18 cellular contexts compared by ENCODE assay signal in genomic region chr2:25955869-25956535, GRCh38. TPM values are rescaled to one million over a fixed set of nuclear protein-coding genes. Genes with fewer than 3 reads are reported as not detected.
DNase-seq lines count a peak whose midpoint lies in the region; ATAC-seq, FAIRE-seq and TF ChIP-seq lines count a peak whose summit lies in the region.
"Had no signal": no experiment of that assay in that cellular context is flagged by ENCODE, and none has a peak within 500 bp of the region (broad histone marks: within the 10 kb centered on the region; RNA-seq: fewer than 3 reads in every experiment).

No MANE protein-coding gene starts in this region.

- H3K36me3 ChIP-seq in neural progenitor cell: no peaks in the 10 kb centered on the region
- H3K36me3 ChIP-seq: colonic mucosa, ovary, upper lobe of right lung had no signal

- H3K27ac Mint-ChIP-seq in activated CD4-positive, alpha-beta T cell treated with anti-CD3 and anti-CD28 coated beads, Interleukin-2, amount 10 ng/mL, durations not matched to agents 24 days and 14 days: no peak overlapping the region
- H3K27ac Mint-ChIP-seq in WTC11: peak overlapping the region; percentile 72
- no peak overlapping the region for H3K27ac Mint-ChIP-seq in neural progenitor cell
- H3K27ac Mint-ChIP-seq: activated naive CD8-positive, alpha-beta T cell treated with anti-CD3 and anti-CD28 coated beads, Interleukin-2, amount 10 ng/mL, durations not matched to agents 7 days and 5 days had no signal

- no peaks in the 10 kb centered on the region for H3K27me3 Mint-ChIP-seq in activated CD4-positive, alpha-beta T cell treated with anti-CD3 and anti-CD28 coated beads, Interleukin-2, amount 10 ng/mL, durations not matched to agents 24 days and 14 days
- H3K27me3 Mint-ChIP-seq in WTC11 (ENCODE audit: low read depth) (no peaks in the 10 kb centered on the region), neural progenitor cell (ENCODE audit: insufficient read depth, low read depth) (peaks cover 2% of the 10 kb centered on the region)
- H3K27me3 Mint-ChIP-seq: activated naive CD8-positive, alpha-beta T cell treated with anti-CD3 and anti-CD28 coated beads, Interleukin-2, amount 10 ng/mL, durations not matched to agents 7 days and 5 days had no signal

- TF ChIP-seq RAD21 in Ishikawa (IDR thresholded peaks at IDR 0.05; ENCODE audit: low read depth): peak; percentile 28; the same call in 1 of the 2 replicates

- peak; percentile 12 for DNase-seq in activated CD4-positive, alpha-beta T cell treated with anti-CD3 and anti-CD28 coated beads for 48 hours
- DNase-seq in activated CD4-positive, alpha-beta T cell treated with anti-CD3 and anti-CD28 coated beads, Interleukin-2, amount 10 ng/mL, durations not matched to agents 24 days and 14 days: no peak
- DNase-seq in WTC11 (ENCODE audit: low spot score) (no peak), neural progenitor cell (ENCODE audit: low spot score) (no peak), frontal cortex (ENCODE audit: low spot score in 2 of 2) (no peak)
- DNase-seq: activated CD8-positive, alpha-beta memory T cell treated with anti-CD3 and anti-CD28 coated beads, Interleukin-2, amount 50 U/mL, for 48 hours; activated naive CD8-positive, alpha-beta T cell treated with anti-CD3 and anti-CD28 coated beads, Interleukin-2, amount 10 ng/mL, durations not matched to agents 7 days and 5 days; colonic mucosa; DMS53; mesenchymal stem cell; NCI-H1417 treated with DMSO at 0.1 percent for 48 hours; NCI-H82; ovary; SHP77 treated with DMSO at 0.1 percent for 48 hours; upper lobe of right lung had no signal

- no peak for FAIRE-seq in frontal cortex (lab: Jason Lieb, UNC)

- no peaks in the 10 kb centered on the region for H3K9me3 ChIP-seq in neural progenitor cell (ENCODE audit: low read depth)
- H3K9me3 ChIP-seq: colonic mucosa, ovary, upper lobe of right lung had no signal

- no peak overlapping the region for H2AFZ ChIP-seq in neural progenitor cell (replicated peaks)

- intact Hi-C loops in activated CD4-positive, alpha-beta T cell treated with anti-CD3 and anti-CD28 coated beads, Interleukin-2, amount 10 ng/mL, durations not matched to agents 24 days and 14 days (cut with micrococcal nuclease): no loop called here

- peaks cover 2% of the 10 kb centered on the region for H3K4me1 Mint-ChIP-seq in activated CD4-positive, alpha-beta T cell treated with anti-CD3 and anti-CD28 coated beads, Interleukin-2, amount 10 ng/mL, durations not matched to agents 24 days and 14 days
- H3K4me1 Mint-ChIP-seq in WTC11 (peaks cover 12% of the 10 kb centered on the region), neural progenitor cell (peaks cover 2% of the 10 kb centered on the region)

- H4K20me1 ChIP-seq in neural progenitor cell (ENCODE audit: low read depth): no peaks in the 10 kb centered on the region

- ATAC-seq in WTC11 (no peak), GM21526 (IDR thresholded peaks at IDR 0.05; ENCODE audit: low FRiP score, unreplicated experiment) (no peak), HG03432 (IDR thresholded peaks at IDR 0.05; ENCODE audit: unreplicated experiment) (no peak)
- ATAC-seq: upper lobe of right lung had no signal

- no peak for TF ChIP-seq EP300 in Ishikawa (IDR thresholded peaks at IDR 0.05; ENCODE audit: borderline replicate concordance)

- no peak overlapping the region for H3K27ac ChIP-seq in neural progenitor cell
- H3K27ac ChIP-seq: colonic mucosa, ovary, upper lobe of right lung had no signal

- H3K9ac ChIP-seq in neural progenitor cell: no peak overlapping the region

- H3K36me3 Mint-ChIP-seq in activated CD4-positive, alpha-beta T cell treated with anti-CD3 and anti-CD28 coated beads, Interleukin-2, amount 10 ng/mL, durations not matched to agents 24 days and 14 days (ENCODE audit: low read depth): no peaks in the 10 kb centered on the region
- no peaks in the 10 kb centered on the region for H3K36me3 Mint-ChIP-seq in WTC11
- H3K36me3 Mint-ChIP-seq in neural progenitor cell: peaks cover 13% of the 10 kb centered on the region
- H3K36me3 Mint-ChIP-seq: activated naive CD8-positive, alpha-beta T cell treated with anti-CD3 and anti-CD28 coated beads, Interleukin-2, amount 10 ng/mL, durations not matched to agents 7 days and 5 days had no signal

- peaks cover 4% of the 10 kb centered on the region for H3F3A ChIP-seq in neural progenitor cell (ENCODE audit: low read depth)

- no peak overlapping the region for H3K4me3 ChIP-seq in neural progenitor cell
- H3K4me3 ChIP-seq: colonic mucosa, ovary, upper lobe of right lung had no signal

- no peaks in the 10 kb centered on the region for H3K4me1 ChIP-seq in neural progenitor cell
- H3K4me1 ChIP-seq: colonic mucosa had no signal

- CTCF ChIA-PET in WTC11 (lab: Charles Lee): interaction anchor here (0.6 to 3.2 kb wide), 11 partner anchors 8 to 228 kb away, joined by 3 to 19 read pairs (median 4); partner anchors contain the start of genes ASXL2 and KIF3C

- H3K79me2 ChIP-seq in neural progenitor cell (ENCODE audit: low read depth): no peaks in the 10 kb centered on the region

- POLR2A ChIA-PET in WTC11 (lab: Charles Lee): no interaction called here

- no peak overlapping the region for H3K4me2 ChIP-seq in neural progenitor cell

- no peak for TF ChIP-seq CTCF in WTC11 (IDR thresholded peaks at IDR 0.05)
- TF ChIP-seq CTCF in neural progenitor cell (IDR thresholded peaks at IDR 0.05): peak; percentile 18

- no peak overlapping the region for H3K4me3 Mint-ChIP-seq in activated CD4-positive, alpha-beta T cell treated with anti-CD3 and anti-CD28 coated beads, Interleukin-2, amount 10 ng/mL, durations not matched to agents 24 days and 14 days
- no peak overlapping the region for H3K4me3 Mint-ChIP-seq in WTC11
- H3K4me3 Mint-ChIP-seq in neural progenitor cell: no peak overlapping the region
- H3K4me3 Mint-ChIP-seq: activated naive CD8-positive, alpha-beta T cell treated with anti-CD3 and anti-CD28 coated beads, Interleukin-2, amount 10 ng/mL, durations not matched to agents 7 days and 5 days had no signal

- H3K27me3 ChIP-seq in neural progenitor cell: no peaks in the 10 kb centered on the region
- H3K27me3 ChIP-seq: colonic mucosa, ovary, upper lobe of right lung had no signal

- no peaks in the 10 kb centered on the region for H3K9me3 Mint-ChIP-seq in activated CD4-positive, alpha-beta T cell treated with anti-CD3 and anti-CD28 coated beads, Interleukin-2, amount 10 ng/mL, durations not matched to agents 24 days and 14 days
- H3K9me3 Mint-ChIP-seq in WTC11 (no peaks in the 10 kb centered on the region), neural progenitor cell (no peaks in the 10 kb centered on the region)
- H3K9me3 Mint-ChIP-seq: activated naive CD8-positive, alpha-beta T cell treated with anti-CD3 and anti-CD28 coated beads, Interleukin-2, amount 10 ng/mL, durations not matched to agents 7 days and 5 days had no signal

TF ChIP-seq in Ishikawa, 13 proteins besides CTCF, POLR2A, EP300 and RAD21:
- TF ChIP-seq FOXM1 (IDR thresholded peaks at IDR 0.05; ENCODE audit: borderline replicate concordance, low read depth): no peak

TF ChIP-seq in WTC11, 78 proteins besides CTCF, POLR2A, EP300 and RAD21 (continues in another document):
- TF ChIP-seq FOXK1 (CRISPR knock-in tag; IDR thresholded peaks at IDR 0.05) (no peak), ZBTB21 (CRISPR knock-in tag; IDR thresholded peaks at IDR 0.05; ENCODE audit: borderline replicate concordance) (no peak), JUN (CRISPR knock-in tag; IDR thresholded peaks at IDR 0.05) (no peak), GRHL2 (CRISPR knock-in tag; IDR thresholded peaks at IDR 0.05; ENCODE audit: insufficient replicate concordance, severe bottlenecking) (no peak), AFF4 (CRISPR knock-in tag; IDR thresholded peaks at IDR 0.05; ENCODE audit: borderline replicate concordance) (no peak)
- TF ChIP-seq, protein P1, sequence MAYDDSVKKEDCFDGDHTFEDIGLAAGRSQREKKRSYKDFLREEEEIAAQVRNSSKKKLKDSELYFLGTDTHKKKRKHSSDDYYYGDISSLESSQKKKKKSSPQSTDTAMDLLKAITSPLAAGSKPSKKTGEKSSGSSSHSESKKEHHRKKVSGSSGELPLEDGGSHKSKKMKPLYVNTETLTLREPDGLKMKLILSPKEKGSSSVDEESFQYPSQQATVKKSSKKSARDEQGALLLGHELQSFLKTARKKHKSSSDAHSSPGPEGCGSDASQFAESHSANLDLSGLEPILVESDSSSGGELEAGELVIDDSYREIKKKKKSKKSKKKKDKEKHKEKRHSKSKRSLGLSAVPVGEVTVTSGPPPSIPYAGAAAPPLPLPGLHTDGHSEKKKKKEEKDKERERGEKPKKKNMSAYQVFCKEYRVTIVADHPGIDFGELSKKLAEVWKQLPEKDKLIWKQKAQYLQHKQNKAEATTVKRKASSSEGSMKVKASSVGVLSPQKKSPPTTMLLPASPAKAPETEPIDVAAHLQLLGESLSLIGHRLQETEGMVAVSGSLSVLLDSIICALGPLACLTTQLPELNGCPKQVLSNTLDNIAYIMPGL (CRISPR knock-in tag; IDR thresholded peaks at IDR 0.05): no peak

RNA-seq across cellular contexts. Expression of gene KIF3C, which starts 26.3 kb away (rescaled TPM):
- 6.2 and 6.7 TPM in 2 replicates for total RNA-seq in activated CD4-positive, alpha-beta T cell treated with anti-CD3 and anti-CD28 coated beads, Interleukin-2, amount 10 ng/mL, durations not matched to agents 24 days and 14 days
- 48.1 to 60.1 TPM (median 55.8 TPM) in 3 replicates for total RNA-seq in WTC11 (2021)
- 13.2 and 25.9 TPM in 2 replicates for total RNA-seq in neural progenitor cell (ENCODE audit: low replicate concordance)
- total RNA-seq in frontal cortex: 86.8 TPM
